Comparison of ENCODE assay signal across 8 cellular contexts in genomic region chr22:36386900-36387663, GRCh38. TPM values are rescaled to one million over a fixed set of nuclear protein-coding genes. Genes with fewer than 3 reads are reported as not detected.
DNase-seq lines count a peak whose midpoint lies in the region; ATAC-seq, FAIRE-seq and TF ChIP-seq lines count a peak whose summit lies in the region.

No MANE protein-coding gene starts in this region.

- H3K4me3 ChIP-seq in AG04449 (ENCODE audit: low read depth, low read length): peak overlapping the region; percentile 93
- H3K4me3 ChIP-seq in WI38 (ENCODE audit: low read depth, low read length): peak overlapping the region; percentile 98
- peak overlapping the region; percentile 95 to 99 (median 97) for H3K4me3 ChIP-seq in endothelial cell of umbilical vein (replicated peaks in 1 of 3; ENCODE audit: insufficient read depth in 1 of 3, low read depth in 1 of 3, low read length in 3 of 3)
- peak overlapping the region; percentile 90 to 93 for H3K4me3 ChIP-seq in muscle layer of colon (ENCODE audit: low read depth in 1 of 2, low read length in 2 of 2)
- peak overlapping the region; percentile 68 to 99 (median 80) for H3K4me3 ChIP-seq in tibial nerve

- H3K4me1 ChIP-seq in endothelial cell of umbilical vein (ENCODE audit: control insufficient read depth, extremely low read depth, insufficient read depth, low read length): peaks cover 30% of the 10 kb centered on the region
- peaks cover 16% of the 10 kb centered on the region for H3K4me1 ChIP-seq in muscle layer of colon (ENCODE audit: insufficient read depth, low read length)
- H3K4me1 ChIP-seq in tibial nerve: peaks cover 0 to 52% (median 35%) of the 10 kb centered on the region in 4 donors

- H3K27me3 ChIP-seq in endothelial cell of umbilical vein (ENCODE audit: control insufficient read depth in 2 of 2, insufficient read depth in 2 of 2, low read length in 2 of 2) (no peaks in the 10 kb centered on the region), muscle layer of colon (ENCODE audit: control insufficient read depth in 1 of 2, insufficient read depth in 2 of 2, low read length in 2 of 2) (no peaks in the 10 kb centered on the region), tibial nerve (no peaks in the 10 kb centered on the region)

- H3K79me2 ChIP-seq in endothelial cell of umbilical vein (ENCODE audit: control insufficient read depth, insufficient read depth, low read length): peaks cover 55% of the 10 kb centered on the region

- TF ChIP-seq EP300 in tibial nerve (IDR thresholded peaks at IDR 0.05): peak in 1 of 2 donors; percentile 6

- TF ChIP-seq CTCF in AG04449 (IDR thresholded peaks at IDR 0.05; ENCODE audit: insufficient read depth, low read length, missing control alignments) (no peak), WI38 (IDR thresholded peaks at IDR 0.05; ENCODE audit: low read depth, low read length) (no peak), endothelial cell of umbilical vein (IDR thresholded peaks at IDR 0.05; ENCODE audit: extremely low read depth in 1 of 2, insufficient read depth in 1 of 2, low read depth in 1 of 2, low read length in 2 of 2) (no peak), tibial nerve (IDR thresholded peaks at IDR 0.05) (no peak)

- peak overlapping the region; percentile 93 for H3K4me2 ChIP-seq in endothelial cell of umbilical vein (ENCODE audit: insufficient read depth, low read length)

- BruUV-seq in endothelial cell of umbilical vein (replicated peaks; lab: Mats Ljungman, UMichigan): no TSS peak

- intact Hi-C loops in endothelial cell of umbilical vein (cut with micrococcal nuclease): loop anchor here (5.0 kb wide), 1 partner anchor 35 kb away; no protein-coding TSS in a partner anchor

- ATAC-seq in GM18511 (IDR thresholded peaks at IDR 0.05; ENCODE audit: unreplicated experiment): peak; percentile 21
- peak; percentile 30 for ATAC-seq in HG03439 (IDR thresholded peaks at IDR 0.05; ENCODE audit: unreplicated experiment)

- DNase-seq in AG04449 (ENCODE audit: low read depth, low spot score) (no peak), endothelial cell of umbilical vein (ENCODE audit: low read depth, low spot score) (peak; percentile 30), tibial nerve (ENCODE audit: low spot score in 2 of 2) (peak in 1 of 2 donors; percentile 51), NCI-H524 (lab: John Stamatoyannopoulos, UW) (no peak)

- H3K9me3 ChIP-seq in endothelial cell of umbilical vein (replicated peaks; ENCODE audit: control insufficient read depth, insufficient read depth, low read length) (no peaks in the 10 kb centered on the region), muscle layer of colon (ENCODE audit: low read length) (no peaks in the 10 kb centered on the region), tibial nerve (no peaks in the 10 kb centered on the region)

- peak overlapping the region; percentile 88 for H3K27ac ChIP-seq in endothelial cell of umbilical vein (ENCODE audit: insufficient read depth, low read depth, low read length)
- peak overlapping the region; percentile 98 for H3K27ac ChIP-seq in muscle layer of colon (ENCODE audit: low read depth, low read length)
- H3K27ac ChIP-seq in tibial nerve: peak overlapping the region; percentile 55 to 96 (median 94)

- no peak overlapping the region for H2AFZ ChIP-seq in endothelial cell of umbilical vein (ENCODE audit: low read depth, low read length)

- CTCF ChIA-PET in AG04449 (lab: Yijun Ruan, JAX): interaction anchor here (5.4 kb wide), 1 partner anchor 81 kb away, joined by 69 read pairs; no protein-coding TSS in a partner anchor
- CTCF ChIA-PET in endothelial cell of umbilical vein (lab: Charles Lee): interaction anchor here (0.9 to 2.4 kb wide), 7 partner anchors 11 to 99 kb away, joined by 3 to 16 read pairs (median 6); no protein-coding TSS in a partner anchor

- TF ChIP-seq POLR2A in endothelial cell of umbilical vein (IDR thresholded peaks at IDR 0.05; ENCODE audit: low read depth, low read length) (no peak), tibial nerve (IDR thresholded peaks at IDR 0.05) (no peak)

- peaks cover 3 to 6% of the 10 kb centered on the region in 2 experiments for H3K36me3 ChIP-seq in endothelial cell of umbilical vein (ENCODE audit: control insufficient read depth in 2 of 2, extremely low read depth in 1 of 2, insufficient read depth in 2 of 2, low read length in 2 of 2)
- peaks cover 9% of the 10 kb centered on the region for H3K36me3 ChIP-seq in muscle layer of colon (ENCODE audit: insufficient read depth, low read length)
- H3K36me3 ChIP-seq in tibial nerve: no peaks in the 10 kb centered on the region

- 0% methylated on average over 20 to 34 of the region's 81 CpGs for WGBS in tibial nerve, 2 donors

- H3K9me1 ChIP-seq in endothelial cell of umbilical vein (replicated peaks; ENCODE audit: control insufficient read depth, extremely low read depth, insufficient read depth, low read length): no peaks in the 10 kb centered on the region

- H4K20me1 ChIP-seq in endothelial cell of umbilical vein (replicated peaks; ENCODE audit: control insufficient read depth, extremely low read depth, insufficient read depth, low read length): no peaks in the 10 kb centered on the region

- POLR2A ChIA-PET in AG04449 (lab: Yijun Ruan, JAX) (interaction anchor here (0.7 to 6.6 kb wide), 21 partner anchors 7 to 148 kb away, joined by 3 to 172 read pairs (median 7); partner anchors contain the start of genes APOL2 and TXN2), endothelial cell of umbilical vein (lab: Charles Lee) (interaction anchor here (1.2 to 2.2 kb wide), 9 partner anchors 9 to 75 kb away, joined by 3 to 19 read pairs (median 10); no protein-coding TSS in a partner anchor)

- dilution Hi-C loops in endothelial cell of umbilical vein (cut with MboI; ENCODE audit: extremely low pct_ligation_motif_present, low sequenced_read_pairs): no loop called here

- peak overlapping the region; percentile 98 for H3K9ac ChIP-seq in endothelial cell of umbilical vein (replicated peaks; ENCODE audit: extremely low read depth, insufficient read depth, low read length)
- H3K9ac ChIP-seq in muscle layer of colon (ENCODE audit: low read length): peak overlapping the region; percentile 94

- no peak for FAIRE-seq in endothelial cell of umbilical vein (lab: Jason Lieb, UNC)

TF ChIP-seq in endothelial cell of umbilical vein, 7 proteins besides CTCF, POLR2A, EP300 and RAD21:
- peak; percentile 12 for TF ChIP-seq POLR2AphosphoS5 (IDR thresholded peaks at IDR 0.05; ENCODE audit: insufficient read depth, low read depth, low read length)
- no peak for TF ChIP-seq GATA2 (IDR thresholded peaks at IDR 0.05; ENCODE audit: insufficient read depth, insufficient read length, low read depth, low read length)
TF ChIP-seq in endothelial cell of umbilical vein: peak in this region for 1.

RNA-seq across cellular contexts. Expression of gene MYH9, which starts 0.7 kb away (rescaled TPM):
- total RNA-seq in endothelial cell of umbilical vein (1,331 and 1,413 TPM in 2 replicates), tibial nerve (100 to 1,000 TPM; 361 to 406 (median 386) TPM)
- polyA plus RNA-seq in endothelial cell of umbilical vein: 157 and 188 TPM in 2 replicates
- polyA plus RNA-seq in endothelial cell of umbilical vein (2011; cell fraction: cytosol; rRNA removed): 377 and 396 TPM in 2 replicates
- polyA plus RNA-seq in endothelial cell of umbilical vein (2011; cell fraction: nucleus; rRNA removed): 759 and 766 TPM in 2 replicates
- polyA plus RNA-seq in endothelial cell of umbilical vein (2012): 496 and 585 TPM in 2 replicates
- polyA minus RNA-seq in endothelial cell of umbilical vein: 1,176 and 1,679 TPM in 2 replicates
- polyA minus RNA-seq in endothelial cell of umbilical vein (2011; cell fraction: cytosol; rRNA and poly(A)+ RNA removed): 42.9 TPM
- polyA minus RNA-seq in endothelial cell of umbilical vein (2011; cell fraction: nucleus; rRNA and poly(A)+ RNA removed): 498 and 877 TPM in 2 replicates
